ENCODE assay signal across 19 cellular contexts in genomic region chr9:7489018-7489417, GRCh38.
DNase-seq lines count a peak whose midpoint lies in the region; ATAC-seq and TF ChIP-seq lines count a peak whose summit lies in the region.
"Had no signal": no experiment of that assay in that cellular context is flagged by ENCODE, and none has a peak within 500 bp of the region (broad histone marks: within the 10 kb centered on the region; RNA-seq: fewer than 3 reads in every experiment).

No MANE protein-coding gene starts in this region.

- ATAC-seq in HG02981 (IDR thresholded peaks at IDR 0.05; ENCODE audit: unreplicated experiment): no peak
- ATAC-seq: activated T-cell treated with anti-CD3 and anti-CD28 coated beads, Interleukin-2, amount 50 U/mL, for 72 hours had no signal

- DNase-seq in DMS153 (lab: John Stamatoyannopoulos, UW) (peak; percentile 8), DMS153 treated with DMSO at 0.1 percent for 48 hours (lab: John Stamatoyannopoulos, UW; ENCODE audit: unreplicated experiment) (no peak), NCI-H748 (lab: John Stamatoyannopoulos, UW; ENCODE audit: unreplicated experiment) (peak; percentile 77), dermis blood vessel endothelial cell (peak; percentile 4), NCI-H1694 treated with DMSO at 0.1 percent for 48 hours (lab: John Stamatoyannopoulos, UW) (no peak), DMS 273 treated with DMSO at 0.1 percent for 48 hours (lab: John Stamatoyannopoulos, UW) (no peak)
- DNase-seq: activated CD4-positive, alpha-beta T cell treated with anti-CD3 and anti-CD28 coated beads for 1 hour; activated CD8-positive, alpha-beta memory T cell treated with anti-CD3 and anti-CD28 coated beads for 24 hours; activated naive CD4-positive, alpha-beta T cell treated with anti-CD3 and anti-CD28 coated beads, Interleukin-2, amount 50 U/mL, for 16 hours; activated T-cell treated with anti-CD3 and anti-CD28 coated beads, Interleukin-2, amount 50 U/mL, for 72 hours; left cardiac atrium; NCI-H2171; SW 1271; upper lobe of left lung had no signal

- H3K9me2 ChIP-seq in neural cell (ENCODE audit: insufficient read depth, low read length): no peaks in the 10 kb centered on the region

- H3K9ac ChIP-seq in neural cell (ENCODE audit: low read length): no peak overlapping the region
- H3K9ac ChIP-seq: KMS-11 had no signal

- no peak overlapping the region for H3K4me2 ChIP-seq in neural cell (ENCODE audit: low read length)
- H3K4me2 ChIP-seq: KMS-11 had no signal

- H4K20me1 ChIP-seq in neural cell (ENCODE audit: insufficient read depth): no peaks in the 10 kb centered on the region

- TF ChIP-seq RAD21 in neural cell (conservative IDR thresholded peaks at IDR 0.05): no peak

- H3F3A ChIP-seq in neural cell (ENCODE audit: insufficient read depth, low read length, poor library complexity, severe bottlenecking): no peaks in the 10 kb centered on the region

- no peaks in the 10 kb centered on the region for H3K9me3 ChIP-seq in neural cell (ENCODE audit: low read length)
- H3K9me3 ChIP-seq: ascending aorta, upper lobe of left lung had no signal

- peak overlapping the region; percentile 33 for H3K27ac ChIP-seq in neural cell (ENCODE audit: low read length)
- H3K27ac ChIP-seq: 22Rv1, ascending aorta, KMS-11, upper lobe of left lung had no signal

- H3K4me3 ChIP-seq in neural cell (ENCODE audit: low read length): no peak overlapping the region
- H3K4me3 ChIP-seq: ascending aorta, upper lobe of left lung had no signal

- no peaks in the 10 kb centered on the region for H3K27me3 ChIP-seq in neural cell (ENCODE audit: insufficient read depth, low read depth, low read length)
- H3K27me3 ChIP-seq: ascending aorta, upper lobe of left lung had no signal

- no peaks in the 10 kb centered on the region for H3K36me3 ChIP-seq in neural cell (ENCODE audit: insufficient read depth, low read length)
- H3K36me3 ChIP-seq: ascending aorta, upper lobe of left lung had no signal

- TF ChIP-seq CTCF in neural cell (IDR thresholded peaks at IDR 0.05; ENCODE audit: poor library complexity, severe bottlenecking): no peak

- H3K79me2 ChIP-seq in neural cell (replicated peaks; ENCODE audit: insufficient read depth, low read length): no peaks in the 10 kb centered on the region

- TF ChIP-seq EP300 in neural cell (conservative IDR thresholded peaks at IDR 0.05; ENCODE audit: poor library complexity, severe bottlenecking): peak; percentile 40

- H2AFZ ChIP-seq in neural cell (ENCODE audit: low read depth, low read length): peak overlapping the region; percentile 42

TF ChIP-seq in neural cell, 6 proteins besides CTCF, POLR2A, EP300 and RAD21:
- TF ChIP-seq POLR2AphosphoS5 (IDR thresholded peaks at IDR 0.05) (no peak), REST (IDR thresholded peaks at IDR 0.05; ENCODE audit: borderline replicate concordance) (no peak), TAF1 (IDR thresholded peaks at IDR 0.05; ENCODE audit: low read depth) (no peak), SMC3 (conservative IDR thresholded peaks at IDR 0.05; ENCODE audit: poor library complexity) (no peak), MXI1 (conservative IDR thresholded peaks at IDR 0.05; ENCODE audit: poor library complexity, severe bottlenecking) (no peak), EZH2 (IDR thresholded peaks at IDR 0.05; ENCODE audit: borderline replicate concordance, insufficient read depth, low read length, poor library complexity, severe bottlenecking) (no peak)

Comparison
In these comparisons a context has a peak if more than half of its experiments do, and no peak if none do; other contexts are left out.
1. DNase-seq: peak in DMS153 (single experiment), NCI-H748 (single experiment) and dermis blood vessel endothelial cell (single experiment); none in DMS153 treated with DMSO at 0.1 percent for 48 hours (single experiment), NCI-H1694 treated with DMSO at 0.1 percent for 48 hours (single experiment) and DMS 273 treated with DMSO at 0.1 percent for 48 hours (single experiment).